In the genomic region with DNA sequence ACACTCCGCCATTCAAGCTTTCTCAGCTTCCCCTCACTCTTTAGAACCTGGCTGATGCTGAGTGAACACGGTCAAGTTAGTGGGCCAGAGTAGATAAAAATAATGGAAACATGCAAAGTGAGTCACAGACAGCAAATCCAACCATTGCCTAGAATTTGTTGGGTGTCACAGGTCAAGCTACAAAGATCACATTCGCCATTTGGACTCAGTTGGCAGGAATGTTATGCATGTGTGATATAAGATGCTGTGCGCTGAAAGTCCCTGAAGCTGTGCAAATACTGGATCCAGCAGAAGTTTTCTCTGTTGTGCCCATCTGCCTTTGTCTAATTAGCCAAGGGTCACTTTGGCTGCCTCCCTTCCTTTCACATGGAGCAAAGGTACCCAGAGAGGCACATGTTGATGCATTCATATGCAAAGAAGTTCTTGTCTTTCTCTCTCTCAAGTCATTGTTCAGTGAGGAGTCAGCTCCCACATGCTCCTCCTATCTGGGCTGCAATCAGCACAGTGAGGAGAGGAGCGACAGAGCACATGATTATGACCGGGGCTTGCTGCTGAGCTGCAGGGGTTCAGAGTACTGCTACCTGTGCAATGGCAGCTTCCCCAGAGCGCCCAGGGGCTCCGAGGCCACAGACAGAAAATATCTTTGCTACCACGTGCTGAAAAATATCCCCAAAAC, we compare ENCODE assay signal across 9 cellular contexts. TPM values are rescaled to one million over a fixed set of nuclear protein-coding genes. Genes with fewer than 3 reads are reported as not detected.
DNase-seq lines count a peak whose midpoint lies in the region; ATAC-seq and TF ChIP-seq lines count a peak whose summit lies in the region.
"Had no signal": no experiment of that assay in that cellular context is flagged by ENCODE, and none has a peak within 500 bp of the region (broad histone marks: within the 10 kb centered on the region; RNA-seq: fewer than 3 reads in every experiment).

No MANE protein-coding gene starts in this region.

- no peaks in the 10 kb centered on the region for H3K36me3 ChIP-seq in left lung

- DNase-seq in activated B cell treated with CpG ODN at 0.5 μM for 24 hours (no peak), left lung (no peak), mesenteric fat pad (ENCODE audit: low spot score) (no peak), C1 segment of cervical spinal cord (lab: John Stamatoyannopoulos, UW) (no peak), NCI-H187 treated with DMSO at 0.1 percent for 48 hours (lab: John Stamatoyannopoulos, UW) (no peak)
- no peak for DNase-seq in activated CD8-positive, alpha-beta memory T cell treated with anti-CD3 and anti-CD28 coated beads for 24 hours

- peaks cover 99% of the 10 kb centered on the region for H3K4me1 Mint-ChIP-seq in activated B cell treated with CpG ODN at 0.5 μM for 24 hours

- peak overlapping the region in 1 of 2 donors; percentile 67 for H3K27ac ChIP-seq in left lung

- H3K27me3 ChIP-seq in left lung, result no peaks in the 10 kb centered on the region

- H3K9me3 ChIP-seq in left lung, result no peaks in the 10 kb centered on the region

- no peaks in the 10 kb centered on the region for H3K9me3 Mint-ChIP-seq in activated B cell treated with CpG ODN at 0.5 μM for 24 hours

- peak overlapping the region; percentile 71 for H3K4me3 Mint-ChIP-seq in activated B cell treated with CpG ODN at 0.5 μM for 24 hours

- peaks cover 5 to 100% of the 10 kb centered on the region in 2 donors for H3K4me1 ChIP-seq in left lung

- no peaks in the 10 kb centered on the region for H3K27me3 Mint-ChIP-seq in activated B cell treated with CpG ODN at 0.5 μM for 24 hours

- peaks cover 19% of the 10 kb centered on the region for H3K36me3 Mint-ChIP-seq in activated B cell treated with CpG ODN at 0.5 μM for 24 hours (ENCODE audit: low read depth)

- intact Hi-C loops in activated B cell treated with CpG ODN at 0.5 μM for 24 hours (cut with micrococcal nuclease), result loop anchor here (1.0 kb wide), 4 partner anchors 7 to 40 kb away; no protein-coding TSS in a partner anchor
- intact Hi-C loops in left lung (cut with DNase I), result no loop called here

- TF ChIP-seq POLR2A in GM18526 (IDR thresholded peaks at IDR 0.05; ENCODE audit: extremely low read depth, insufficient read length), result peak; percentile 37

- POLR2A ChIA-PET in activated B cell treated with CpG ODN at 0.5 μM for 24 hours (lab: Charles Lee), result interaction anchor here (0.6 to 8.3 kb wide), 20 partner anchors 7 to 443 kb away, joined by 3 to 79 read pairs (median 4); a partner anchor contains a TSS

- H3K27ac Mint-ChIP-seq in activated B cell treated with CpG ODN at 0.5 μM for 24 hours, result peak overlapping the region; percentile 98

- H3K4me3 ChIP-seq in left lung, result no peak overlapping the region
- H3K4me3 ChIP-seq: K562 had no signal

- CTCF ChIA-PET in activated B cell treated with CpG ODN at 0.5 μM for 24 hours (lab: Charles Lee), result interaction anchor here (0.9 to 1.9 kb wide), 8 partner anchors 8 to 103 kb away, joined by 3 to 11 read pairs (median 4); a partner anchor contains a TSS

- ATAC-seq in HG02623 (IDR thresholded peaks at IDR 0.05; ENCODE audit: unreplicated experiment) (peak; percentile 24), activated B cell treated with CpG ODN at 0.5 μM for 24 hours (ENCODE audit: low read depth) (peak; percentile 17), left lung (peak; percentile 60)
- ATAC-seq: K562 had no signal

- TF ChIP-seq CTCF in activated B cell treated with CpG ODN at 0.5 μM for 24 hours (IDR thresholded peaks at IDR 0.05) (no peak), left lung (IDR thresholded peaks at IDR 0.05) (no peak)

RNA-seq across cellular contexts. Expression of a gene that starts 39.7 kb away (rescaled TPM):
- 64.9 and 69.2 TPM in 2 replicates for total RNA-seq in activated B cell treated with CpG ODN at 0.5 μM for 24 hours
- 10 to 100 TPM; 27.4 to 53.8 TPM for total RNA-seq in left lung
- 30.9 TPM for total RNA-seq in mesenteric fat pad
